ENCODE assay signal across 20 cellular contexts in genomic region chr15:100893964-100894295, GRCh38. TPM values are rescaled to one million over a fixed set of nuclear protein-coding genes. Genes with fewer than 3 reads are reported as not detected.
DNase-seq lines count a peak whose midpoint lies in the region; ATAC-seq and TF ChIP-seq lines count a peak whose summit lies in the region.
"Had no signal": no experiment of that assay in that cellular context is flagged by ENCODE, and none has a peak within 500 bp of the region (broad histone marks: within the 10 kb centered on the region; RNA-seq: fewer than 3 reads in every experiment).

No MANE protein-coding gene starts in this region.

- no peak for ATAC-seq in left lobe of liver
- ATAC-seq: HCT116 had no signal

- H3K23ac ChIP-seq in neuronal stem cell (ENCODE audit: low read depth, low read length, poor library complexity) = no peak overlapping the region

- H2BK15ac ChIP-seq in neuronal stem cell (ENCODE audit: low read length) = no peak overlapping the region

- intact Hi-C loops in thyroid gland (cut with DNase I) = no loop called here
- intact Hi-C loops in CD4-positive, alpha-beta memory T cell (cut with micrococcal nuclease) = no loop called here

- peak overlapping the region; percentile 31 for H3K18ac ChIP-seq in neuronal stem cell (ENCODE audit: low read length)

- CTCF ChIA-PET in CD4-positive, alpha-beta memory T cell (lab: Charles Lee; ENCODE audit: partially characterized antibody) = no interaction called here

- H3K4me1 ChIP-seq in neuronal stem cell (ENCODE audit: control insufficient read depth in 2 of 2, insufficient read depth in 1 of 2, low read depth in 1 of 2, low read length in 2 of 2) = peaks cover 8 to 19% of the 10 kb centered on the region in 2 donors
- peaks cover 12 to 21% of the 10 kb centered on the region in 2 donors for H3K4me1 ChIP-seq in thyroid gland
- H3K4me1 ChIP-seq in CD4-positive, alpha-beta memory T cell (ENCODE audit: insufficient read depth, low read length) = no peaks in the 10 kb centered on the region

- H3K9ac ChIP-seq in neuronal stem cell (ENCODE audit: low read depth, low read length, poor library complexity) = no peak overlapping the region

- H4K91ac ChIP-seq in neuronal stem cell (ENCODE audit: low read depth, low read length, poor library complexity) = no peak overlapping the region

- H3K27me3 ChIP-seq in neuronal stem cell (ENCODE audit: control insufficient read depth in 3 of 3, insufficient read depth in 3 of 3, low read depth in 1 of 3, low read length in 3 of 3) (peaks cover 0 to 14% (median 0%) of the 10 kb centered on the region in 3 experiments), thyroid gland (no peaks in the 10 kb centered on the region)
- H3K27me3 ChIP-seq in CD4-positive, alpha-beta memory T cell (ENCODE audit: insufficient read depth, low read length) = peaks cover 8% of the 10 kb centered on the region

- no peak overlapping the region for H4K8ac ChIP-seq in neuronal stem cell (ENCODE audit: low read depth, low read length)

- H3K4me3 Mint-ChIP-seq in CD4-positive, alpha-beta memory T cell = no peak overlapping the region
- H3K4me3 Mint-ChIP-seq: CD4-positive, alpha-beta T cell had no signal

- H3K4ac ChIP-seq in neuronal stem cell (ENCODE audit: low read length) = no peak overlapping the region

- no peak overlapping the region for H2BK120ac ChIP-seq in neuronal stem cell (ENCODE audit: low read depth, low read length)

- WGBS in neuronal stem cell (ENCODE audit: extremely low coverage in 2 of 2, insufficient read length in 2 of 2, insufficient replicate concordance in 1 of 2), 2 donors = no CpG with 5 or more reads among the region's 9 CpGs
- 30 to 34% methylated on average over 5 to 9 of the region's 9 CpGs for WGBS in thyroid gland, 2 donors

- H3K9me3 Mint-ChIP-seq in CD4-positive, alpha-beta memory T cell = no peaks in the 10 kb centered on the region
- H3K9me3 Mint-ChIP-seq: CD4-positive, alpha-beta T cell had no signal

- H3K4me2 ChIP-seq in neuronal stem cell (ENCODE audit: insufficient read depth, low read length, poor library complexity, severe bottlenecking) = no peak overlapping the region

- POLR2A ChIA-PET in CD4-positive, alpha-beta memory T cell (lab: Charles Lee; ENCODE audit: partially characterized antibody) = no interaction called here

- no peak overlapping the region for H3K27ac ChIP-seq in neuronal stem cell (replicated peaks; ENCODE audit: low read length)
- no peak overlapping the region for H3K27ac ChIP-seq in thyroid gland
- no peak overlapping the region for H3K27ac ChIP-seq in CD4-positive, alpha-beta memory T cell (ENCODE audit: low read depth, low read length)

- no peaks in the 10 kb centered on the region for H3K36me3 Mint-ChIP-seq in CD4-positive, alpha-beta memory T cell

- peak; percentile 95 for DNase-seq in LNCaP clone FGC (ENCODE audit: low read depth)
- DNase-seq in astrocyte of the hippocampus (ENCODE audit: low read depth, low spot score) = peak; percentile 66
- no peak for DNase-seq in neuronal stem cell (ENCODE audit: low spot score)
- peak; percentile 46 to 62 for DNase-seq in thyroid gland
- DNase-seq in HT-29 (ENCODE audit: low spot score) = no peak
- no peak for DNase-seq in CD4-positive, alpha-beta memory T cell
- DNase-seq in left lobe of liver (ENCODE audit: low spot score) = no peak
- DNase-seq: Caco-2; CD4-positive, alpha-beta T cell; DMS153; IMR-90; MV-4-11; NCI-H1105 treated with DMSO at 0.1 percent for 48 hours; NCI-H2029 treated with DMSO at 0.1 percent for 48 hours; NCI-H345; NCI-H524 treated with DMSO at 0.1 percent for 48 hours; NCI-H82; SHP77 had no signal

- H2AFZ ChIP-seq in neuronal stem cell (ENCODE audit: low read length) = no peak overlapping the region

- no peak overlapping the region for H2AK5ac ChIP-seq in neuronal stem cell (ENCODE audit: low read depth, low read length)

- no peak overlapping the region for H2BK12ac ChIP-seq in neuronal stem cell (ENCODE audit: low read length)

- no peaks in the 10 kb centered on the region for H3K36me3 ChIP-seq in neuronal stem cell (replicated peaks in 1 of 2; ENCODE audit: control insufficient read depth in 2 of 2, insufficient read depth in 2 of 2, low read length in 2 of 2)
- H3K36me3 ChIP-seq in thyroid gland = no peaks in the 10 kb centered on the region
- no peaks in the 10 kb centered on the region for H3K36me3 ChIP-seq in CD4-positive, alpha-beta memory T cell (ENCODE audit: insufficient read depth, low read length)

- H3K4me3 ChIP-seq in LNCaP clone FGC (ENCODE audit: low read depth, low read length) = no peak overlapping the region
- no peak overlapping the region for H3K4me3 ChIP-seq in neuronal stem cell (ENCODE audit: low read length in 2 of 2)
- no peak overlapping the region for H3K4me3 ChIP-seq in thyroid gland (replicated peaks in 1 of 3)
- H3K4me3 ChIP-seq in CD4-positive, alpha-beta memory T cell (ENCODE audit: low read length in 2 of 2) = no peak overlapping the region

- TF ChIP-seq CTCF in LNCaP clone FGC (IDR thresholded peaks at IDR 0.05; ENCODE audit: control insufficient read depth, extremely low read depth, insufficient read depth) (no peak), thyroid gland (IDR thresholded peaks at IDR 0.05) (no peak)

- H3K79me1 ChIP-seq in neuronal stem cell (ENCODE audit: low read depth, low read length) = no peaks in the 10 kb centered on the region

- H3K27me3 Mint-ChIP-seq in CD4-positive, alpha-beta memory T cell = peaks cover 31 to 36% of the 10 kb centered on the region in 2 donors

- H3K14ac ChIP-seq in neuronal stem cell (ENCODE audit: low read length) = no peak overlapping the region

- H2BK5ac ChIP-seq in neuronal stem cell (ENCODE audit: low read length) = no peak overlapping the region

- H3K9me3 ChIP-seq in neuronal stem cell (replicated peaks in 1 of 2; ENCODE audit: control insufficient read depth in 2 of 2, insufficient read depth in 1 of 2, low read depth in 1 of 2, low read length in 2 of 2) = no peaks in the 10 kb centered on the region
- no peaks in the 10 kb centered on the region for H3K9me3 ChIP-seq in thyroid gland
- H3K9me3 ChIP-seq in CD4-positive, alpha-beta memory T cell (ENCODE audit: control insufficient read depth in 1 of 2, low read length in 2 of 2) = no peaks in the 10 kb centered on the region
- H3K9me3 ChIP-seq: Caco-2 had no signal

- H3K27ac Mint-ChIP-seq in CD4-positive, alpha-beta memory T cell = no peak overlapping the region
- H3K27ac Mint-ChIP-seq: CD4-positive, alpha-beta T cell had no signal

- TF ChIP-seq POLR2A in thyroid gland (IDR thresholded peaks at IDR 0.05) = no peak

- H3K4me1 Mint-ChIP-seq in CD4-positive, alpha-beta memory T cell = peaks cover 0 to 4% (median 0%) of the 10 kb centered on the region in 4 donors

RNA-seq across cellular contexts. Expression of gene ALDH1A3, which starts 14.3 kb away (rescaled TPM):
- polyA plus RNA-seq in neuronal stem cell (2013, experiment 1 of 2) = 0.52 TPM
- polyA plus RNA-seq in neuronal stem cell (2013, experiment 2 of 2) = 0.64 TPM
- total RNA-seq in thyroid gland = 10 to 100 TPM in 1 of 4 donors, 1 to 10 TPM in 3; 7.1 to 17.9 (median 8.5) TPM
- 12.3 and 21.0 TPM in 2 replicates for total RNA-seq in HT-29 (2014; rRNA removed; shearing (Covaris generic))
- not detected for total RNA-seq in CD4-positive, alpha-beta memory T cell
- not detected for polyA plus RNA-seq in CD4-positive, alpha-beta memory T cell
- total RNA-seq in left lobe of liver = 4.0 TPM
- total RNA-seq: CD4-positive, alpha-beta T cell; OCI-LY7 had no signal

RNA-seq across cellular contexts. Expression of gene LRRK1, which starts 25.2 kb away (rescaled TPM):
- polyA plus RNA-seq in neuronal stem cell (2013, experiment 1 of 2) = 0.13 TPM
- polyA plus RNA-seq in neuronal stem cell (2013, experiment 2 of 2) = 0.08 TPM
- total RNA-seq in thyroid gland (10 to 100 TPM in 1 of 4 donors, 1 to 10 TPM in 3; 7.1 to 29.3 (median 8.5) TPM), left lobe of liver (2.3 TPM)
- total RNA-seq in HT-29 (2014; rRNA removed; shearing (Covaris generic)) = 20.9 and 25.0 TPM in 2 replicates
- total RNA-seq in CD4-positive, alpha-beta memory T cell = under 1 TPM; 0.53 to 0.58 TPM
- under 1 TPM in 1 of 2 donors, not detected in 1; 0.50 TPM for polyA plus RNA-seq in CD4-positive, alpha-beta memory T cell

Comparison
In these comparisons a context has a peak if more than half of its experiments do, and no peak if none do; other contexts are left out.
1. DNase-seq: peak in LNCaP clone FGC (single experiment), astrocyte of the hippocampus (single experiment) and thyroid gland (2 of 2); none in neuronal stem cell (single experiment), HT-29 (single experiment), CD4-positive, alpha-beta memory T cell (0 of 5) and left lobe of liver (single experiment).